ENCODE assay signal across 1 cellular context in the genomic region with DNA sequence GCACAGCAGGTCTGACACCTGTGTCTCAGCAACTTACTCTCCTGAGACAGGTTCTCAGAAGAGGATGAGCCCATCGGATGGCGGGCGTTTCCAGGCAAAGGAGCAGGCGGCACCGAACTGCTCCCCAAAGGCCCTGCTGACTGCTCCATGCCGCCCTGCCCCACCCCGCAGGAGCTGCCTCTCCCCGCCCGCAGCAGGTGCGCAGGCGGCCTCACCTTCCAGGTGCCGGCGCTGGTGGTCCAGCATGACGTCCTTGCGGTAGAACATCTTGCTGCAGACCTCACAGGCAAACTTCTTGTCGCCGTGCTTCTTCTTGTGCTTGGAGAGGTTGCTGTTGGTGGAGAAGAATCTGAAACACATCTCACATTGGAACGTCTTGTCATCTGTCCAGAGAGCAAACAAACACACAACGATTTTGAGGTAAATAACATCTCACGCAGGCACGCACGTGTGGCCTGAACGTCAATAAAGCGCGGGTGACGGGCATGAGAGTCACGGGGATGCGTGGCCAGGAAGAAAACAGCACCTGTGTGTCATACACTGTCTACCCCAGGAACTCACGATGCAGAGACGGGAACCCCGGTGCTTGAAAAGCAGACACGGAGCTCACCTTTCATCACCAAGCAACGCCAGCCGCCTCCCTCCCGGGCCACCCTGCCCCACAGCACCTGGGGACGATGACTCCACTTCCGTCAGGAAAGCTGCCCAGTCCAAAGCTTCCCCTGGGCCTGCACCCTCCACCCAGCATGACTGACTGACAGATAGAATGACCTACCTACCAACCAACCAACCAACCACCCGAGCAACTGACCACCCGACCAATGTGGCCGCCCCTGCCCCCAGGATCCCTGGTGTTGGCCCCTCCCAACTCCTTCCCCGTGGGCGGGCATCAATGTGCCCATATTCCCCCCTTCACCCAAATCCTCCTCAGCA.
TF ChIP-seq lines count a peak whose summit lies in the region.

No MANE protein-coding gene starts in this region.

TF ChIP-seq in WTC11, 78 proteins besides CTCF, POLR2A, EP300 and RAD21 (continued from another document):
- TF ChIP-seq ATF6 (CRISPR knock-in tag; IDR thresholded peaks at IDR 0.05) (no peak), NR3C1 (CRISPR knock-in tag; conservative IDR thresholded peaks at IDR 0.05; ENCODE audit: low read depth) (no peak), ZNF671 (CRISPR knock-in tag; IDR thresholded peaks at IDR 0.05) (no peak), SOX15 (CRISPR knock-in tag; IDR thresholded peaks at IDR 0.05) (no peak)
